23 cellular contexts compared by ENCODE assay signal in the genomic region with DNA sequence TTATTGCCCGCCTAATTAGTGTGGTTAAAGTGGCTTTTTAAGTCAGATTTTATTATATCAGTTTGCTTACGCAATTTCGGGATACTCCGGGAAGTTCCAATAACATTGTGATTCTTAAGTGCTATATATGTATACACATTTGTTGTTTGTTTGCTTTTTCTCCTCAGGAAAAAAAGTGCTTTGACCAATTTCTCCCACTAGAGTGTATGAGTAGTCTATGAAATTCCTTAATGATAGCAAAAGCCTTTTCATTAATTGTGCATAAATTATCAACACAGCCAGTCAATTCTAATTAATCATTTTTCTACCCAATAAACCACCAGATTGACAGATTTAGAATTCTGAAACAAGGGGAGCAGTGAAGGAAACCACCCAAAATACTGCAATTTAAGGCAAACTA.
"Had no signal": no experiment of that assay in that cellular context is flagged by ENCODE, and none has a peak within 500 bp of the region (broad histone marks: within the 10 kb centered on the region; RNA-seq: fewer than 3 reads in every experiment).

No MANE protein-coding gene starts in this region.

- H3K36me3 ChIP-seq: adrenal gland, ascending aorta, brain microvascular endothelial cell, esophagus muscularis mucosa, pancreas, stomach, vagina had no signal

- H3K9me3 ChIP-seq: adrenal gland, ascending aorta, esophagus muscularis mucosa, pancreas, vagina had no signal

- H3K4me1 Mint-ChIP-seq: nephron; stimulated activated memory B cell treated with anti-CD40 and anti-IgM and Interleukin-4, amounts not matched to agents 10 μg/mL and 1 μg/mL and 100 μg/mL, for 72 hours had no signal

- H3K27ac ChIP-seq: adrenal gland, ascending aorta, brain microvascular endothelial cell, esophagus muscularis mucosa, pancreas, stomach, vagina had no signal

- H3K4me3 Mint-ChIP-seq: activated CD8-positive, alpha-beta T cell treated with anti-CD3 and anti-CD28 coated beads, Interleukin-2, amount 10 ng/mL, durations not matched to agents 7 days and 5 days; nephron; stimulated activated memory B cell treated with anti-CD40 and anti-IgM and Interleukin-4, amounts not matched to agents 10 μg/mL and 1 μg/mL and 100 μg/mL, for 72 hours had no signal

- H3K4me3 ChIP-seq: adrenal gland, ascending aorta, esophagus muscularis mucosa, pancreas, stomach, vagina had no signal

- DNase-seq: activated CD4-positive, alpha-beta T cell treated with anti-CD3 and anti-CD28 coated beads, Interleukin-2, amount 50 U/mL, for 1 hour; activated CD4-positive, CD25-positive, alpha-beta regulatory T cell treated with anti-CD3 and anti-CD28 coated beads, Interleukin-2, amount 50 U/mL, for 72 hours; activated CD8-positive, alpha-beta T cell treated with anti-CD3 and anti-CD28 coated beads, Interleukin-2, amount 10 ng/mL, durations not matched to agents 7 days and 5 days; adrenal gland; brain microvascular endothelial cell; caudate nucleus; dermis blood vessel endothelial cell; effector memory CD4-positive, alpha-beta T cell; glutamatergic neuron; left ventricle myocardium superior; mammary epithelial cell; pancreas; small intestine; stimulated activated CD4-positive, alpha-beta T cell treated with anti-CD3 and anti-CD28 coated beads, Interleukin-15, amount 100 ng/mL, for 24 hours; stomach; trophoblast cell had no signal

- H3K9me3 Mint-ChIP-seq: nephron had no signal

- H3K27ac Mint-ChIP-seq: activated CD8-positive, alpha-beta T cell treated with anti-CD3 and anti-CD28 coated beads, Interleukin-2, amount 10 ng/mL, durations not matched to agents 7 days and 5 days; activated naive CD4-positive, alpha-beta T cell treated with anti-CD3 and anti-CD28 coated beads, Interleukin-2, amount 50 U/mL, for 72 hours; nephron; stimulated activated memory B cell treated with anti-CD40 and anti-IgM and Interleukin-4, amounts not matched to agents 10 μg/mL and 1 μg/mL and 100 μg/mL, for 72 hours had no signal

- ATAC-seq: activated CD8-positive, alpha-beta T cell treated with anti-CD3 and anti-CD28 coated beads, Interleukin-2, amount 10 ng/mL, durations not matched to agents 7 days and 5 days; activated naive CD4-positive, alpha-beta T cell treated with anti-CD3 and anti-CD28 coated beads, Interleukin-2, amount 50 U/mL, for 72 hours; left ventricle myocardium superior; pancreas; sciatic nerve; stimulated activated memory B cell treated with anti-CD40 and anti-IgM and Interleukin-4, amounts not matched to agents 10 μg/mL and 1 μg/mL and 100 μg/mL, for 72 hours had no signal

- H3K27me3 ChIP-seq: adrenal gland, ascending aorta, brain microvascular endothelial cell, esophagus muscularis mucosa, stomach, vagina had no signal

- H3K4me1 ChIP-seq: adrenal gland, ascending aorta, esophagus muscularis mucosa, pancreas, stomach, vagina had no signal

- H3K36me3 Mint-ChIP-seq: activated naive CD4-positive, alpha-beta T cell treated with anti-CD3 and anti-CD28 coated beads, Interleukin-2, amount 50 U/mL, for 72 hours; stimulated activated memory B cell treated with anti-CD40 and anti-IgM and Interleukin-4, amounts not matched to agents 10 μg/mL and 1 μg/mL and 100 μg/mL, for 72 hours had no signal
